Comparison of ENCODE assay signal across 8 cellular contexts in the genomic region with DNA sequence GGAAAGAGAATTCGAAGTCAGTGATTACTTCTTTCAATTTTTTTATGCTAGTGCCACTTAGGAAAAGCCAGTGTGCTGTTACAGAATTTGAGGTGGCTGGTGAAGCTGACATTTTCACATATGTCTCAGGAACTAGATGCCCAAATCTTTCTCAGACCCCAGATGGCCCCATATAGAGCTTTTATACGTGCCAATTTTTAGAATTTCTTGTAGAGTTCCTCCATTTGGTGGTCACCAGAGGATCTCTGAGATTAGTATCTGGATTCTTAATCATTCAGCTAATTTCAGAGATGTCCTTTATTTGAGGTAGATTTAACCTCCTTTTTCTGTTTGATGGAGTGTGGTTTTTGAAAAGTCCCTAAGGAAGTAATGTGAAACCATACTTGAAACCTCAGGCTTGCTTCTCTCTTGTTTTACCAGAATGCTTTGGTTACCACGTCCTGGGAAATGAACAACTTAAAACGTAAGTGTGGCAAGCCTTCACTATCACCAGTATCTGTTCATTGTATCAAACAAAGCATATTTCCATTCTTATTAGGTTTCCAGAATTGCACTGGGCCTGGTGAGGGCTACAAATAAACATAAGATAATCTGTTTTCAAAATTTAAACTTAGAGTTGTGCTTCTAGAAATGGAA.
DNase-seq lines count a peak whose midpoint lies in the region; ATAC-seq and TF ChIP-seq lines count a peak whose summit lies in the region.
"Not testable (repeated sequence)": the region's sequence is repeated elsewhere in the genome, so short reads cannot be mapped to it uniquely, and the experiment has no call there.

No MANE protein-coding gene starts in this region.

- not testable (repeated sequence) for H2BK20ac ChIP-seq in IMR-90 (ENCODE audit: low read depth, low read length)

- H3K27me3 ChIP-seq in IMR-90 (ENCODE audit: control insufficient read depth, insufficient read depth, low read length), result not testable (repeated sequence)

- intact Hi-C loops in IMR-90 (cut with micrococcal nuclease); activated CD4-positive, alpha-beta T cell treated with anti-CD3 and anti-CD28 coated beads for 36 hours (cut with DNase I, micrococcal nuclease); natural killer cell (cut with micrococcal nuclease): not testable (repeated sequence)

- not testable (repeated sequence) for H2AK9ac ChIP-seq in IMR-90 (replicated peaks; ENCODE audit: low read depth, low read length, poor library complexity)

- H3K27ac Mint-ChIP-seq in activated CD4-positive, alpha-beta T cell treated with anti-CD3 and anti-CD28 coated beads for 36 hours; activated CD8-positive, alpha-beta memory T cell treated with anti-CD3 and anti-CD28 coated beads, Interleukin-2, amount 10 ng/mL, durations not matched to agents 7 days and 5 days; activated naive CD4-positive, alpha-beta T cell treated with anti-CD3 and anti-CD28 coated beads, Interleukin-2, amount 50 U/mL, for 72 hours; central memory CD8-positive, alpha-beta T cell (ENCODE audit: low read depth); natural killer cell; stimulated activated memory B cell treated with anti-CD40 and anti-IgM and Interleukin-4, amounts not matched to agents 10 μg/mL and 1 μg/mL and 100 μg/mL, for 72 hours; stimulated activated naive CD8-positive, alpha-beta T cell treated with anti-CD3 and anti-CD28 coated beads, Interleukin-15, amount 100 ng/mL, for 72 hours: not testable (repeated sequence)

- CTCF ChIA-PET in IMR-90 (lab: Yijun Ruan, JAX); activated CD4-positive, alpha-beta T cell treated with anti-CD3 and anti-CD28 coated beads for 36 hours (lab: Charles Lee); activated CD8-positive, alpha-beta memory T cell treated with anti-CD3 and anti-CD28 coated beads, Interleukin-2, amount 10 ng/mL, durations not matched to agents 7 days and 5 days (lab: Charles Lee): not testable (repeated sequence)

- H3K9ac ChIP-seq in IMR-90 (ENCODE audit: low read depth, low read length), result not testable (repeated sequence)

- not testable (repeated sequence) for H3K4me2 ChIP-seq in IMR-90 (ENCODE audit: low read depth, low read length)

- not testable (repeated sequence) for ATAC-seq in IMR-90 (ENCODE audit: low read depth)
- peak; percentile 66 for ATAC-seq in activated CD4-positive, alpha-beta T cell treated with anti-CD3 and anti-CD28 coated beads for 36 hours
- ATAC-seq in activated CD8-positive, alpha-beta memory T cell treated with anti-CD3 and anti-CD28 coated beads, Interleukin-2, amount 10 ng/mL, durations not matched to agents 7 days and 5 days, result peak; percentile 71
- ATAC-seq in activated naive CD4-positive, alpha-beta T cell treated with anti-CD3 and anti-CD28 coated beads, Interleukin-2, amount 50 U/mL, for 72 hours, result peak; percentile 69 to 93
- peak; percentile 62 for ATAC-seq in central memory CD8-positive, alpha-beta T cell (replicated peaks; ENCODE audit: extremely low read depth, poor library complexity, severe bottlenecking)
- peak in 2 of 3 donors; percentile 26 to 81 for ATAC-seq in natural killer cell
- peak; percentile 27 for ATAC-seq in stimulated activated memory B cell treated with anti-CD40 and anti-IgM and Interleukin-4, amounts not matched to agents 10 μg/mL and 1 μg/mL and 100 μg/mL, for 72 hours
- peak; percentile 92 for ATAC-seq in stimulated activated naive CD8-positive, alpha-beta T cell treated with anti-CD3 and anti-CD28 coated beads, Interleukin-15, amount 100 ng/mL, for 72 hours

- H4K20me1 ChIP-seq in IMR-90 (ENCODE audit: insufficient read depth, low read length), result not testable (repeated sequence)

- H4K5ac ChIP-seq in IMR-90 (ENCODE audit: low read depth, low read length), result not testable (repeated sequence)

- DNase-seq in IMR-90; activated CD4-positive, alpha-beta T cell treated with anti-CD3 and anti-CD28 coated beads for 36 hours; activated CD8-positive, alpha-beta memory T cell treated with anti-CD3 and anti-CD28 coated beads, Interleukin-2, amount 10 ng/mL, durations not matched to agents 7 days and 5 days; activated naive CD4-positive, alpha-beta T cell treated with anti-CD3 and anti-CD28 coated beads, Interleukin-2, amount 50 U/mL, for 72 hours (ENCODE audit: low spot score in 2 of 2); central memory CD8-positive, alpha-beta T cell (ENCODE audit: low spot score in 2 of 2); natural killer cell; stimulated activated naive CD8-positive, alpha-beta T cell treated with anti-CD3 and anti-CD28 coated beads, Interleukin-15, amount 100 ng/mL, for 72 hours: not testable (repeated sequence)

- H4K8ac ChIP-seq in IMR-90 (ENCODE audit: low read depth in 2 of 2, low read length in 2 of 2), result not testable (repeated sequence)

- H3K56ac ChIP-seq in IMR-90 (ENCODE audit: extremely low read depth, insufficient read depth, low read length), result not testable (repeated sequence)

- H2BK120ac ChIP-seq in IMR-90 (ENCODE audit: low read depth, low read length), result not testable (repeated sequence)

- not testable (repeated sequence) for H3K9me3 ChIP-seq in IMR-90 (ENCODE audit: control insufficient read depth, insufficient read depth, low read length)

- H3K27ac ChIP-seq in IMR-90 (ENCODE audit: insufficient read depth, low read length), result not testable (repeated sequence)

- not testable (repeated sequence) for H3K4me3 Mint-ChIP-seq in activated CD4-positive, alpha-beta T cell treated with anti-CD3 and anti-CD28 coated beads for 36 hours; activated CD8-positive, alpha-beta memory T cell treated with anti-CD3 and anti-CD28 coated beads, Interleukin-2, amount 10 ng/mL, durations not matched to agents 7 days and 5 days; central memory CD8-positive, alpha-beta T cell; natural killer cell; stimulated activated memory B cell treated with anti-CD40 and anti-IgM and Interleukin-4, amounts not matched to agents 10 μg/mL and 1 μg/mL and 100 μg/mL, for 72 hours; stimulated activated naive CD8-positive, alpha-beta T cell treated with anti-CD3 and anti-CD28 coated beads, Interleukin-15, amount 100 ng/mL, for 72 hours

- H3K9me1 ChIP-seq in IMR-90 (ENCODE audit: insufficient read depth, low read length), result not testable (repeated sequence)

- in situ Hi-C loops in IMR-90 (cut with MboI; ENCODE audit: low sequenced_read_pairs), result not testable (repeated sequence)

- not testable (repeated sequence) for H2BK15ac ChIP-seq in IMR-90 (ENCODE audit: low read depth, low read length)

- H2AFZ ChIP-seq in IMR-90 (replicated peaks; ENCODE audit: low read length, poor library complexity), result not testable (repeated sequence)

- H3K23ac ChIP-seq in IMR-90 (ENCODE audit: low read depth, low read length), result not testable (repeated sequence)

- not testable (repeated sequence) for H3K18ac ChIP-seq in IMR-90 (ENCODE audit: low read depth, low read length)

- WGBS in IMR-90 (ENCODE audit: extremely low coverage in 2 of 2, insufficient read length in 1 of 2), 2 experiments, result no CpG with 5 or more reads among the region's 4 CpGs

- not testable (repeated sequence) for H2BK5ac ChIP-seq in IMR-90 (ENCODE audit: low read depth, low read length, poor library complexity, severe bottlenecking)

- BruUV-seq in IMR-90 (replicated peaks; lab: Mats Ljungman, UMichigan), result TSS peak; percentile 32

- H4K91ac ChIP-seq in IMR-90 (ENCODE audit: insufficient read depth, low read depth, low read length), result not testable (repeated sequence)

- not testable (repeated sequence) for H3K36me3 ChIP-seq in IMR-90 (ENCODE audit: control insufficient read depth, insufficient read depth, low read length)

- H3K9me3 Mint-ChIP-seq in activated CD4-positive, alpha-beta T cell treated with anti-CD3 and anti-CD28 coated beads for 36 hours (ENCODE audit: low read depth); activated CD8-positive, alpha-beta memory T cell treated with anti-CD3 and anti-CD28 coated beads, Interleukin-2, amount 10 ng/mL, durations not matched to agents 7 days and 5 days (ENCODE audit: low read depth); activated naive CD4-positive, alpha-beta T cell treated with anti-CD3 and anti-CD28 coated beads, Interleukin-2, amount 50 U/mL, for 72 hours; central memory CD8-positive, alpha-beta T cell; natural killer cell; stimulated activated memory B cell treated with anti-CD40 and anti-IgM and Interleukin-4, amounts not matched to agents 10 μg/mL and 1 μg/mL and 100 μg/mL, for 72 hours; stimulated activated naive CD8-positive, alpha-beta T cell treated with anti-CD3 and anti-CD28 coated beads, Interleukin-15, amount 100 ng/mL, for 72 hours: not testable (repeated sequence)

- H3K4ac ChIP-seq in IMR-90 (ENCODE audit: low read depth, low read length), result not testable (repeated sequence)

- not testable (repeated sequence) for H3K27me3 Mint-ChIP-seq in activated CD4-positive, alpha-beta T cell treated with anti-CD3 and anti-CD28 coated beads for 36 hours; activated CD8-positive, alpha-beta memory T cell treated with anti-CD3 and anti-CD28 coated beads, Interleukin-2, amount 10 ng/mL, durations not matched to agents 7 days and 5 days; central memory CD8-positive, alpha-beta T cell; natural killer cell (ENCODE audit: low read depth in 2 of 2); stimulated activated memory B cell treated with anti-CD40 and anti-IgM and Interleukin-4, amounts not matched to agents 10 μg/mL and 1 μg/mL and 100 μg/mL, for 72 hours; stimulated activated naive CD8-positive, alpha-beta T cell treated with anti-CD3 and anti-CD28 coated beads, Interleukin-15, amount 100 ng/mL, for 72 hours

- not testable (repeated sequence) for TF ChIP-seq RAD21 in IMR-90 (IDR thresholded peaks at IDR 0.05; ENCODE audit: low read length)

- TF ChIP-seq POLR2A in IMR-90 (IDR thresholded peaks at IDR 0.05; ENCODE audit: low read depth, low read length), result not testable (repeated sequence)

- POLR2A ChIA-PET in IMR-90 (lab: Charles Lee; ENCODE audit: unreplicated experiment); activated CD4-positive, alpha-beta T cell treated with anti-CD3 and anti-CD28 coated beads for 36 hours (lab: Charles Lee): not testable (repeated sequence)

- not testable (repeated sequence) for H3K36me3 Mint-ChIP-seq in activated CD4-positive, alpha-beta T cell treated with anti-CD3 and anti-CD28 coated beads for 36 hours (ENCODE audit: low read depth); activated CD8-positive, alpha-beta memory T cell treated with anti-CD3 and anti-CD28 coated beads, Interleukin-2, amount 10 ng/mL, durations not matched to agents 7 days and 5 days; activated naive CD4-positive, alpha-beta T cell treated with anti-CD3 and anti-CD28 coated beads, Interleukin-2, amount 50 U/mL, for 72 hours; central memory CD8-positive, alpha-beta T cell (ENCODE audit: insufficient read depth); natural killer cell; stimulated activated memory B cell treated with anti-CD40 and anti-IgM and Interleukin-4, amounts not matched to agents 10 μg/mL and 1 μg/mL and 100 μg/mL, for 72 hours

- H3K4me1 ChIP-seq in IMR-90 (ENCODE audit: control insufficient read depth, insufficient read depth, low read length), result not testable (repeated sequence)

- not testable (repeated sequence) for H3K79me1 ChIP-seq in IMR-90 (ENCODE audit: low read depth in 1 of 2, low read length in 2 of 2)

- H3K14ac ChIP-seq in IMR-90 (replicated peaks; ENCODE audit: low read depth, low read length), result not testable (repeated sequence)

- H3K4me1 Mint-ChIP-seq in activated CD4-positive, alpha-beta T cell treated with anti-CD3 and anti-CD28 coated beads for 36 hours; activated CD8-positive, alpha-beta memory T cell treated with anti-CD3 and anti-CD28 coated beads, Interleukin-2, amount 10 ng/mL, durations not matched to agents 7 days and 5 days; central memory CD8-positive, alpha-beta T cell; natural killer cell; stimulated activated memory B cell treated with anti-CD40 and anti-IgM and Interleukin-4, amounts not matched to agents 10 μg/mL and 1 μg/mL and 100 μg/mL, for 72 hours; stimulated activated naive CD8-positive, alpha-beta T cell treated with anti-CD3 and anti-CD28 coated beads, Interleukin-15, amount 100 ng/mL, for 72 hours: not testable (repeated sequence)

- H2AK5ac ChIP-seq in IMR-90 (ENCODE audit: low read depth, low read length), result not testable (repeated sequence)

- dilution Hi-C loops in IMR-90 (cut with HindIII; ENCODE audit: low sequenced_read_pairs, unreplicated experiment), result not testable (repeated sequence)

- H3K4me3 ChIP-seq in IMR-90 (ENCODE audit: insufficient read depth, low read depth, low read length), result not testable (repeated sequence)

- TF ChIP-seq CTCF in IMR-90 (conservative IDR thresholded peaks at IDR 0.05; ENCODE audit: low read depth, low read length); natural killer cell (IDR thresholded peaks at IDR 0.05): not testable (repeated sequence)
